Comparison of ENCODE assay signal across 16 cellular contexts in genomic region chr17:28499366-28499668, GRCh38. TPM values are rescaled to one million over a fixed set of nuclear protein-coding genes. Genes with fewer than 3 reads are reported as not detected.
DNase-seq lines count a peak whose midpoint lies in the region; ATAC-seq and TF ChIP-seq lines count a peak whose summit lies in the region.
"Had no signal": no experiment of that assay in that cellular context is flagged by ENCODE, and none has a peak within 500 bp of the region (broad histone marks: within the 10 kb centered on the region; RNA-seq: fewer than 3 reads in every experiment).

No MANE protein-coding gene starts in this region.

- ATAC-seq in mucosa of descending colon (peak; percentile 83), GM18517 (IDR thresholded peaks at IDR 0.05; ENCODE audit: unreplicated experiment) (no peak), GM19463 (IDR thresholded peaks at IDR 0.05; ENCODE audit: unreplicated experiment) (no peak)
- ATAC-seq: CD8-positive, alpha-beta T cell; T-helper 17 cell had no signal

- peak overlapping the region in 8 of 11 experiments; percentile 71 to 95 (median 78); a peak in 13 of 22 replicates for H3K4me2 ChIP-seq in BLaER1 treated with 17β-estradiol and CSF1 and Interleukin-3, amounts not matched to agents 10 nM and 100 nM
- no peak overlapping the region for H3K4me2 ChIP-seq in PC-9

- 0 out of 22 replicates have a peak overlapping the region, but pooled peaks of 1 of the 11 experiments have one; percentile 28 for H3K9ac ChIP-seq in BLaER1 treated with 17β-estradiol and CSF1 and Interleukin-3, amounts not matched to agents 10 nM and 100 nM

- no peaks in the 10 kb centered on the region for H3K27me3 ChIP-seq in BLaER1 treated with 17β-estradiol and CSF1 and Interleukin-3, amounts not matched to agents 10 nM and 100 nM
- peaks cover under 1% of the 10 kb centered on the region; the same call in 1 of the 2 replicates for H3K27me3 ChIP-seq in PC-9 (ENCODE audit: insufficient read depth, low read depth)

- H3K4me3 ChIP-seq in BLaER1 treated with 17β-estradiol and CSF1 and Interleukin-3, amounts not matched to agents 10 nM and 100 nM, result no peak overlapping the region
- H3K4me3 ChIP-seq in mucosa of descending colon (no peak overlapping the region), PC-9 (no peak overlapping the region)

- POLR2A ChIA-PET in PC-9 (lab: Charles Lee; ENCODE audit: unreplicated experiment), result no interaction called here

- no TSS peak for BruUV-seq in PC-9 (replicated peaks; lab: Mats Ljungman, UMichigan)

- H3K27ac ChIP-seq in BLaER1 treated with 17β-estradiol and CSF1 and Interleukin-3, amounts not matched to agents 10 nM and 100 nM, result no peak overlapping the region; a peak in 1 of 22 replicates
- no peak overlapping the region for H3K27ac ChIP-seq in PC-9

- peaks cover 6% of the 10 kb centered on the region; the same call in 1 of the 2 replicates for H3F3A ChIP-seq in PC-9 (ENCODE audit: insufficient read depth, low read depth)

- no peak overlapping the region for H2AFZ ChIP-seq in PC-9

- CTCF ChIA-PET in PC-9 (lab: Charles Lee), result no interaction called here

- no peaks in the 10 kb centered on the region for H3K9me3 ChIP-seq in BLaER1 treated with 17β-estradiol and CSF1 and Interleukin-3, amounts not matched to agents 10 nM and 100 nM (replicated peaks in 1 of 11)
- H3K9me3 ChIP-seq in mucosa of descending colon (no peaks in the 10 kb centered on the region), PC-9 (ENCODE audit: insufficient read depth, low read depth) (no peaks in the 10 kb centered on the region)

- intact Hi-C loops in mucosa of descending colon (cut with DNase I, micrococcal nuclease) (loop anchor here (5.0 kb wide), 2 partner anchors 38 to 48 kb away; no protein-coding TSS in a partner anchor), PC-9 (cut with micrococcal nuclease; ENCODE audit: unreplicated experiment) (no loop called here)

- H3K36me3 ChIP-seq in BLaER1 treated with 17β-estradiol and CSF1 and Interleukin-3, amounts not matched to agents 10 nM and 100 nM, result no peaks in the 10 kb centered on the region
- no peaks in the 10 kb centered on the region for H3K36me3 ChIP-seq in mucosa of descending colon (ENCODE audit: low read depth)
- no peaks in the 10 kb centered on the region for H3K36me3 ChIP-seq in PC-9 (ENCODE audit: low read depth)

- DNase-seq in NCI-H1105 (lab: John Stamatoyannopoulos, UW) (peak; percentile 47), NCI-H748 treated with DMSO at 0.1 percent for 48 hours (lab: John Stamatoyannopoulos, UW) (peak; percentile 26), mucosa of descending colon (peak; percentile 81 to 84 (median 82)), SW480 (ENCODE audit: low spot score) (no peak), PC-9 (no peak)
- DNase-seq: CD8-positive, alpha-beta T cell; HCEC 1CT; Karpas-422; MM.1S; NCI-H345; NK-92 treated with Interleukin-12 subunit alpha and Interleukin-12 subunit beta, amount 100 ng/mL, for 24 hours; T-helper 17 cell had no signal

- H4K20me1 ChIP-seq in BLaER1 treated with 17β-estradiol and CSF1 and Interleukin-3, amounts not matched to agents 10 nM and 100 nM, result no peaks in the 10 kb centered on the region; a peak in 1 of 22 replicates
- no peaks in the 10 kb centered on the region for H4K20me1 ChIP-seq in PC-9 (ENCODE audit: insufficient read depth)

- H3K4me1 ChIP-seq in BLaER1 treated with 17β-estradiol and CSF1 and Interleukin-3, amounts not matched to agents 10 nM and 100 nM, result peaks cover 21 to 75% (median 67%) of the 10 kb centered on the region in 10 experiments
- H3K4me1 ChIP-seq in mucosa of descending colon (ENCODE audit: low read depth) (peaks cover 37% of the 10 kb centered on the region), PC-9 (replicated peaks; ENCODE audit: insufficient read depth) (peaks cover 14% of the 10 kb centered on the region; the same call in 1 of the 2 replicates)

- TF ChIP-seq CTCF in mucosa of descending colon (IDR thresholded peaks at IDR 0.05), result no peak
- no peak for TF ChIP-seq CTCF in PC-9 (conservative IDR thresholded peaks at IDR 0.05)

- no peaks in the 10 kb centered on the region for H3K9me2 ChIP-seq in PC-9 (ENCODE audit: insufficient read depth)

- H3K79me2 ChIP-seq in PC-9 (ENCODE audit: low read depth), result no peaks in the 10 kb centered on the region

RNA-seq across cellular contexts. Expression of gene FOXN1, which starts 6.8 kb away (rescaled TPM):
- total RNA-seq in mucosa of descending colon (under 1 TPM in 2 of 3 donors, not detected in 1; 0.46 to 0.69 TPM), PC-9 (2021) (not detected in 2 replicates)
- total RNA-seq: A673; CD8-positive, alpha-beta T cell; T-helper 17 cell had no signal

RNA-seq across cellular contexts. Expression of gene SLC13A2, which starts 25.9 kb away (rescaled TPM):
- total RNA-seq in mucosa of descending colon (10 to 100 TPM; 14.9 to 87.0 (median 17.1) TPM), PC-9 (2021) (not detected in 2 replicates)
- total RNA-seq: A673; CD8-positive, alpha-beta T cell; T-helper 17 cell had no signal

RNA-seq across cellular contexts. Expression of gene UNC119, which starts 53.1 kb away (rescaled TPM):
- total RNA-seq in mucosa of descending colon (10 to 100 TPM; 20.5 to 32.3 (median 23.2) TPM), PC-9 (2021) (39.7 and 48.8 TPM in 2 replicates)

Comparison
In these comparisons a context has a peak if more than half of its experiments do, and no peak if none do; other contexts are left out.
1. DNase-seq: peak in NCI-H1105 (single experiment), NCI-H748 treated with DMSO at 0.1 percent for 48 hours (single experiment) and mucosa of descending colon (3 of 3); none in SW480 (single experiment) and PC-9 (0 of 2).
2. RNA of gene SLC13A2, which starts 25.9 kb away (total RNA-seq): 14.9 to 87.0 TPM in mucosa of descending colon; not detected in PC-9; every median in the first group is over 10 times any median in the second.